ENCODE assay signal across 21 cellular contexts in the genomic region with DNA sequence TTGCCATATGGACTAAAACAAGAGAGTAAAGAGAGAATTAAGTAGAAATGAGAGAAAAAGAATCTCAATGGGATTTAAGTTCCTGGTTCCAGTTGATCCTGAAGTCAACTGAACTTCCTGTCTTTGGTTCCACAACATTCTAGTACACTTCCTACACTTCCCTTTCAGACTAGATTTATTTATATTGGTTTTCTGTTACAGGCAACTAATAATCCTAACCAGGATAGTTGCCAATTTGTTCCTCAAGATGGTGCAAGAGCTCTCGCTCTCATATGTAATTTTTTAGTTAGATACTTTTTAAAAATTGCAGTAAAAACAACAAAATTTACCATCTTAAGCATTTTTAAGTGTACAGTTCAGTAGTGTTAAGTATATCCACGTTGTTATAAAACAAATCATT. TPM values are rescaled to one million over a fixed set of nuclear protein-coding genes. Genes with fewer than 3 reads are reported as not detected.
DNase-seq lines count a peak whose midpoint lies in the region; ATAC-seq and TF ChIP-seq lines count a peak whose summit lies in the region.
"Had no signal": no experiment of that assay in that cellular context is flagged by ENCODE, and none has a peak within 500 bp of the region (broad histone marks: within the 10 kb centered on the region; RNA-seq: fewer than 3 reads in every experiment).

No MANE protein-coding gene starts in this region.

- H3K36me3 ChIP-seq in endodermal cell (ENCODE audit: control insufficient read depth, insufficient read depth, low read length) = no peaks in the 10 kb centered on the region
- H3K36me3 ChIP-seq: breast epithelium, colonic mucosa, tibial nerve had no signal

- no peak overlapping the region for H3K9ac ChIP-seq in endodermal cell (ENCODE audit: extremely low read depth, low read length, poor library complexity, severe bottlenecking)

- no peaks in the 10 kb centered on the region; the same call in 1 of the 2 replicates for H3K27me3 Mint-ChIP-seq in HFFc6 (ENCODE audit: insufficient read depth)
- H3K27me3 Mint-ChIP-seq in endodermal cell (ENCODE audit: insufficient read depth) = no peaks in the 10 kb centered on the region

- H3K27ac ChIP-seq in endodermal cell (ENCODE audit: low read depth, low read length) = no peak overlapping the region
- H3K27ac ChIP-seq: breast epithelium, colonic mucosa, tibial nerve had no signal

- no peak overlapping the region for H3K27ac Mint-ChIP-seq in HFFc6
- H3K27ac Mint-ChIP-seq in endodermal cell = no peak overlapping the region
- H3K27ac Mint-ChIP-seq: activated CD4-positive, alpha-beta T cell treated with anti-CD3 and anti-CD28 coated beads, Interleukin-2, amount 10 ng/mL, durations not matched to agents 24 days and 14 days; activated T-cell treated with anti-CD3 and anti-CD28 coated beads, Interleukin-2, amount 50 U/mL, for 72 hours; CD4-positive, CD25-positive, alpha-beta regulatory T cell had no signal

- peaks cover 9% of the 10 kb centered on the region; the same call in 1 of the 2 replicates for H3K9me3 Mint-ChIP-seq in HFFc6
- peaks cover 10% of the 10 kb centered on the region for H3K9me3 Mint-ChIP-seq in endodermal cell

- TF ChIP-seq CTCF in HFFc6 (IDR thresholded peaks at IDR 0.05) = peak; percentile 26; the same call in 1 of the 2 replicates
- TF ChIP-seq CTCF in endodermal cell (conservative IDR thresholded peaks at IDR 0.05) = peak; percentile 46

- H3K36me3 Mint-ChIP-seq in HFFc6 (ENCODE audit: low read depth) (peaks cover 7% of the 10 kb centered on the region; the same call in 1 of the 2 replicates), endodermal cell (ENCODE audit: low read depth) (no peaks in the 10 kb centered on the region)
- H3K36me3 Mint-ChIP-seq: CD4-positive, CD25-positive, alpha-beta regulatory T cell had no signal

- DNase-seq in HFFc6 = no peak
- DNase-seq in OCI-M1 (lab: John Stamatoyannopoulos, UW) = peak; percentile 9
- no peak for DNase-seq in endodermal cell
- DNase-seq in iris pigment epithelial cell (ENCODE audit: low read depth) = peak; percentile 77
- DNase-seq in NCI-H526 treated with DMSO at 0.1 percent for 48 hours (lab: John Stamatoyannopoulos, UW) = no peak
- DNase-seq in activated CD4-positive, alpha-beta T cell treated with anti-CD3 and anti-CD28 coated beads, Interleukin-2, amount 50 U/mL, for 48 hours = no peak
- DNase-seq: activated CD4-positive, alpha-beta T cell treated with anti-CD3 and anti-CD28 coated beads, Interleukin-2, amount 10 ng/mL, durations not matched to agents 24 days and 14 days; activated naive CD4-positive, alpha-beta T cell treated with Interleukin-2 at 50 U/mL for 16 hours; activated T-cell treated with anti-CD3 and anti-CD28 coated beads, Interleukin-2, amount 50 U/mL, for 72 hours; CD4-positive, CD25-positive, alpha-beta regulatory T cell; colonic mucosa; foreskin melanocyte; GOT3; mesenchymal stem cell; NCI-H510A treated with DMSO at 0.1 percent for 48 hours; NK-92 treated with Interleukin-12 subunit alpha and Interleukin-12 subunit beta, amount 100 ng/mL, for 24 hours; stimulated activated CD4-positive, alpha-beta T cell treated with anti-CD3 and anti-CD28 coated beads, Interleukin-15, amount 100 ng/mL, for 24 hours had no signal

- H3K4me1 Mint-ChIP-seq in HFFc6 (ENCODE audit: low read depth) = peaks cover 50% of the 10 kb centered on the region
- H3K4me1 Mint-ChIP-seq in endodermal cell = peaks cover 10% of the 10 kb centered on the region
- H3K4me1 Mint-ChIP-seq: CD4-positive, CD25-positive, alpha-beta regulatory T cell had no signal

- WGBS in endodermal cell (ENCODE audit: insufficient coverage in 1 of 2, insufficient read length in 1 of 2), 2 experiments = 88 to 100% methylated on average over 1 to 2 of the region's 2 CpGs

- H3K4me3 Mint-ChIP-seq in HFFc6 (no peak overlapping the region), endodermal cell (no peak overlapping the region)
- H3K4me3 Mint-ChIP-seq: activated CD4-positive, alpha-beta T cell treated with anti-CD3 and anti-CD28 coated beads, Interleukin-2, amount 10 ng/mL, durations not matched to agents 24 days and 14 days; activated T-cell treated with anti-CD3 and anti-CD28 coated beads, Interleukin-2, amount 50 U/mL, for 72 hours had no signal

- no peak overlapping the region for H3K4me3 ChIP-seq in endodermal cell (ENCODE audit: low read length)
- H3K4me3 ChIP-seq: breast epithelium, colonic mucosa, tibial nerve had no signal

- ATAC-seq in GM21825 (IDR thresholded peaks at IDR 0.05; ENCODE audit: unreplicated experiment) = no peak
- ATAC-seq: activated T-cell treated with anti-CD3 and anti-CD28 coated beads, Interleukin-2, amount 50 U/mL, for 72 hours; sciatic nerve had no signal

- no peaks in the 10 kb centered on the region for H3K4me1 ChIP-seq in endodermal cell (ENCODE audit: control insufficient read depth, insufficient read depth, low read length)
- H3K4me1 ChIP-seq: breast epithelium, colonic mucosa, tibial nerve had no signal

- H3K9me3 ChIP-seq in endodermal cell (ENCODE audit: control insufficient read depth, low read length) = peaks cover 9% of the 10 kb centered on the region
- H3K9me3 ChIP-seq: breast epithelium, colonic mucosa, tibial nerve had no signal

- no peaks in the 10 kb centered on the region for H3K27me3 ChIP-seq in endodermal cell (ENCODE audit: control insufficient read depth, insufficient read depth, low read length, poor library complexity, severe bottlenecking)
- H3K27me3 ChIP-seq: breast epithelium, colonic mucosa, tibial nerve had no signal

RNA-seq across cellular contexts. Expression of a gene that starts 28.8 kb away (rescaled TPM):
- total RNA-seq in HFFc6 (2021; fragmentation: NEBNext Ultra II Directional; extraction: Animal tissue kit (Norgen Biotek cat#: 25700)) = 1 to 10 TPM; 2.1 to 4.4 (median 3.6) TPM
- 10 to 100 TPM; 13.4 to 16.5 TPM for total RNA-seq in endodermal cell
- 34.2 TPM for polyA plus RNA-seq in endodermal cell (2013, experiment 1 of 2)
- polyA plus RNA-seq in endodermal cell (2013, experiment 2 of 2) = 23.2 TPM

Comparison
In these comparisons a context has a peak if more than half of its experiments do, and no peak if none do; other contexts are left out.
1. DNase-seq: peak in OCI-M1 (single experiment) and iris pigment epithelial cell (single experiment); none in HFFc6 (single experiment), endodermal cell (single experiment), NCI-H526 treated with DMSO at 0.1 percent for 48 hours (single experiment) and activated CD4-positive, alpha-beta T cell treated with anti-CD3 and anti-CD28 coated beads, Interleukin-2, amount 50 U/mL, for 48 hours (0 of 2).